In genomic region chr19:40825460-40826095, GRCh38 we compare ENCODE assay signal across 13 cellular contexts. TPM values are rescaled to one million over a fixed set of nuclear protein-coding genes. Genes with fewer than 3 reads are reported as not detected.
DNase-seq lines count a peak whose midpoint lies in the region; ATAC-seq, FAIRE-seq and TF ChIP-seq lines count a peak whose summit lies in the region.
"Not testable (repeated sequence)": the region's sequence is repeated elsewhere in the genome, so short reads cannot be mapped to it uniquely, and the experiment has no call there.
"Had no signal": no experiment of that assay in that cellular context is flagged by ENCODE, and none has a peak within 500 bp of the region (broad histone marks: within the 10 kb centered on the region; RNA-seq: fewer than 3 reads in every experiment).

No MANE protein-coding gene starts in this region.

- H3K9me3 Mint-ChIP-seq in CD4-positive, CD25-positive, alpha-beta regulatory T cell; activated CD4-positive, alpha-beta T cell treated with anti-CD3 and anti-CD28 coated beads, Interleukin-2, amount 10 ng/mL, durations not matched to agents 7 days and 5 days; stimulated activated effector memory CD8-positive, alpha-beta T cell treated with anti-CD3 and anti-CD28 coated beads, Interleukin-12 subunit alpha, Interleukin-12 subunit beta, amount 100 ng/mL, for 72 hours: not testable (repeated sequence)
- peaks cover 0 to 14% (median 0%) of the 10 kb centered on the region in 11 donors for H3K9me3 Mint-ChIP-seq in naive thymus-derived CD4-positive, alpha-beta T cell

- H3K36me3 ChIP-seq in CD4-positive, CD25-positive, alpha-beta regulatory T cell (ENCODE audit: control insufficient read depth, insufficient read depth, low read length); bronchial epithelial cell (ENCODE audit: control insufficient read depth, insufficient read depth, low read length); naive thymus-derived CD4-positive, alpha-beta T cell (ENCODE audit: control insufficient read depth in 2 of 3, insufficient read depth in 3 of 3, low read length in 3 of 3): not testable (repeated sequence)
- H3K36me3 ChIP-seq in HEK293 (ENCODE audit: control insufficient read depth in 2 of 2, insufficient read depth in 1 of 2, low read length in 2 of 2), result peaks cover 9 to 14% of the 10 kb centered on the region in 2 experiments; a peak in 2 of 3 replicates

- H3K9me3 ChIP-seq in CD4-positive, CD25-positive, alpha-beta regulatory T cell (ENCODE audit: control insufficient read depth in 2 of 2, low read length in 2 of 2); HEK293 (ENCODE audit: control insufficient read depth, insufficient read depth, low read depth, low read length); naive thymus-derived CD4-positive, alpha-beta T cell (ENCODE audit: control insufficient read depth in 2 of 3, low read length in 3 of 3): not testable (repeated sequence)

- not testable (repeated sequence) for H3K4me3 Mint-ChIP-seq in CD4-positive, CD25-positive, alpha-beta regulatory T cell; activated CD4-positive, alpha-beta T cell treated with anti-CD3 and anti-CD28 coated beads, Interleukin-2, amount 10 ng/mL, durations not matched to agents 7 days and 5 days; stimulated activated effector memory CD8-positive, alpha-beta T cell treated with anti-CD3 and anti-CD28 coated beads, Interleukin-12 subunit alpha, Interleukin-12 subunit beta, amount 100 ng/mL, for 72 hours
- peak overlapping the region in 3 of 10 donors; percentile 29 to 45 (median 41) for H3K4me3 Mint-ChIP-seq in naive thymus-derived CD4-positive, alpha-beta T cell

- H3K27ac ChIP-seq in CD4-positive, CD25-positive, alpha-beta regulatory T cell (ENCODE audit: insufficient read depth, low read length, poor library complexity, severe bottlenecking); HEK293 (ENCODE audit: extremely low read depth, low read depth, low read length); naive thymus-derived CD4-positive, alpha-beta T cell (ENCODE audit: low read depth, low read length): not testable (repeated sequence)

- peak overlapping the region in 2 of 3 donors; percentile 13 to 54 for H3K27ac Mint-ChIP-seq in CD4-positive, CD25-positive, alpha-beta regulatory T cell
- peak overlapping the region; percentile 61 for H3K27ac Mint-ChIP-seq in activated CD4-positive, alpha-beta T cell treated with anti-CD3 and anti-CD28 coated beads, Interleukin-2, amount 10 ng/mL, durations not matched to agents 7 days and 5 days
- H3K27ac Mint-ChIP-seq in naive thymus-derived CD4-positive, alpha-beta T cell, result peak overlapping the region in 8 of 9 donors; percentile 65 to 95 (median 88)
- H3K27ac Mint-ChIP-seq in stimulated activated effector memory CD8-positive, alpha-beta T cell treated with anti-CD3 and anti-CD28 coated beads, Interleukin-12 subunit alpha, Interleukin-12 subunit beta, amount 100 ng/mL, for 72 hours, result peak overlapping the region; percentile 37

- not testable (repeated sequence) for H3K4me3 ChIP-seq in CD4-positive, CD25-positive, alpha-beta regulatory T cell (ENCODE audit: low read depth, low read length); HEK293 (ENCODE audit: low read depth, low read length); bronchial epithelial cell (ENCODE audit: low read depth, low read length); naive thymus-derived CD4-positive, alpha-beta T cell (ENCODE audit: low read length)

- CTCF ChIA-PET in HEK293 (lab: Yijun Ruan, JAX), result interaction anchor here (1.0 to 7.8 kb wide), 2 partner anchors 19 to 90 kb away, joined by 5 to 77 read pairs; no protein-coding TSS in a partner anchor
- CTCF ChIA-PET in activated CD4-positive, alpha-beta T cell treated with anti-CD3 and anti-CD28 coated beads, Interleukin-2, amount 10 ng/mL, durations not matched to agents 7 days and 5 days (lab: Charles Lee), result interaction anchor here (0.6 kb wide), 1 partner anchor 11 kb away, joined by 3 read pairs; no protein-coding TSS in a partner anchor
- CTCF ChIA-PET in naive thymus-derived CD4-positive, alpha-beta T cell (lab: Charles Lee), result not testable (repeated sequence)

- H3K36me3 Mint-ChIP-seq in CD4-positive, CD25-positive, alpha-beta regulatory T cell, result peaks cover 25% of the 10 kb centered on the region
- peaks cover 28% of the 10 kb centered on the region for H3K36me3 Mint-ChIP-seq in activated CD4-positive, alpha-beta T cell treated with anti-CD3 and anti-CD28 coated beads, Interleukin-2, amount 10 ng/mL, durations not matched to agents 7 days and 5 days (ENCODE audit: low read depth)
- peaks cover 4 to 27% (median 8%) of the 10 kb centered on the region in 5 donors for H3K36me3 Mint-ChIP-seq in naive thymus-derived CD4-positive, alpha-beta T cell
- H3K36me3 Mint-ChIP-seq in stimulated activated effector memory CD8-positive, alpha-beta T cell treated with anti-CD3 and anti-CD28 coated beads, Interleukin-12 subunit alpha, Interleukin-12 subunit beta, amount 100 ng/mL, for 72 hours, result not testable (repeated sequence)

- not testable (repeated sequence) for H3K27me3 Mint-ChIP-seq in CD4-positive, CD25-positive, alpha-beta regulatory T cell; activated CD4-positive, alpha-beta T cell treated with anti-CD3 and anti-CD28 coated beads, Interleukin-2, amount 10 ng/mL, durations not matched to agents 7 days and 5 days; naive thymus-derived CD4-positive, alpha-beta T cell

- POLR2A ChIA-PET in HEK293 (lab: Yijun Ruan, JAX), result interaction anchor here (0.6 kb wide), 1 partner anchor 452 kb away, joined by 6 read pairs; no protein-coding TSS in a partner anchor
- POLR2A ChIA-PET in activated CD4-positive, alpha-beta T cell treated with anti-CD3 and anti-CD28 coated beads, Interleukin-2, amount 10 ng/mL, durations not matched to agents 7 days and 5 days (lab: Charles Lee), result not testable (repeated sequence)
- POLR2A ChIA-PET in naive thymus-derived CD4-positive, alpha-beta T cell (lab: Charles Lee), result interaction anchor here (0.6 kb wide), 1 partner anchor 961 kb away, joined by 3 read pairs; no protein-coding TSS in a partner anchor

- not testable (repeated sequence) for ATAC-seq in CD4-positive, CD25-positive, alpha-beta regulatory T cell (ENCODE audit: low read depth in 2 of 2); naive thymus-derived CD4-positive, alpha-beta T cell; stimulated activated effector memory CD8-positive, alpha-beta T cell treated with anti-CD3 and anti-CD28 coated beads, Interleukin-12 subunit alpha, Interleukin-12 subunit beta, amount 100 ng/mL, for 72 hours

- intact Hi-C loops in cardiac septum (cut with DNase I), result not testable (repeated sequence)
- intact Hi-C loops in naive thymus-derived CD4-positive, alpha-beta T cell (cut with micrococcal nuclease), result loop anchor here in 1 of 2 donors (1.0 to 2.0 kb wide), 2 partner anchors 83 to 145 kb away; no protein-coding TSS in a partner anchor

- not testable (repeated sequence) for DNase-seq in CD4-positive, CD25-positive, alpha-beta regulatory T cell; activated CD4-positive, alpha-beta T cell treated with anti-CD3 and anti-CD28 coated beads, Interleukin-2, amount 10 ng/mL, durations not matched to agents 7 days and 5 days; bronchial epithelial cell (ENCODE audit: low read depth); naive thymus-derived CD4-positive, alpha-beta T cell; stimulated activated effector memory CD8-positive, alpha-beta T cell treated with anti-CD3 and anti-CD28 coated beads, Interleukin-12 subunit alpha, Interleukin-12 subunit beta, amount 100 ng/mL, for 72 hours (ENCODE audit: low spot score in 2 of 2)
- DNase-seq in cardiac septum (ENCODE audit: low spot score), result peak; percentile 63

- not testable (repeated sequence) for H3K4me1 ChIP-seq in CD4-positive, CD25-positive, alpha-beta regulatory T cell (ENCODE audit: control insufficient read depth, insufficient read depth, low read length, poor library complexity, severe bottlenecking); HEK293 (ENCODE audit: control insufficient read depth, insufficient read depth, low read length)
- peaks cover 5 to 15% of the 10 kb centered on the region in 2 donors for H3K4me1 ChIP-seq in naive thymus-derived CD4-positive, alpha-beta T cell (ENCODE audit: control insufficient read depth in 2 of 2, insufficient read depth in 2 of 2, low read length in 2 of 2)

- H3K27me3 ChIP-seq in CD4-positive, CD25-positive, alpha-beta regulatory T cell (ENCODE audit: control insufficient read depth, insufficient read depth, low read length); bronchial epithelial cell (ENCODE audit: control insufficient read depth, insufficient read depth, low read length); naive thymus-derived CD4-positive, alpha-beta T cell (ENCODE audit: control insufficient read depth in 2 of 2, insufficient read depth in 2 of 2, low read length in 2 of 2): not testable (repeated sequence)

- peak; percentile 73 for FAIRE-seq in bronchial epithelial cell (lab: Jason Lieb, UNC)

- peaks cover 7 to 30% (median 11%) of the 10 kb centered on the region in 4 donors for H3K4me1 Mint-ChIP-seq in CD4-positive, CD25-positive, alpha-beta regulatory T cell
- peaks cover 38% of the 10 kb centered on the region for H3K4me1 Mint-ChIP-seq in activated CD4-positive, alpha-beta T cell treated with anti-CD3 and anti-CD28 coated beads, Interleukin-2, amount 10 ng/mL, durations not matched to agents 7 days and 5 days
- peaks cover 20 to 46% (median 33%) of the 10 kb centered on the region in 7 donors for H3K4me1 Mint-ChIP-seq in naive thymus-derived CD4-positive, alpha-beta T cell
- H3K4me1 Mint-ChIP-seq in stimulated activated effector memory CD8-positive, alpha-beta T cell treated with anti-CD3 and anti-CD28 coated beads, Interleukin-12 subunit alpha, Interleukin-12 subunit beta, amount 100 ng/mL, for 72 hours, result peaks cover 43% of the 10 kb centered on the region

- not testable (repeated sequence) for TF ChIP-seq CTCF in HEK293 (tag by site-specific recombination; IDR thresholded peaks at IDR 0.05); bronchial epithelial cell (IDR thresholded peaks at IDR 0.05; ENCODE audit: insufficient read depth, low read length, severe bottlenecking)

RNA-seq across cellular contexts. Expression of gene CYP2A6, which starts 24.7 kb away (rescaled TPM):
- total RNA-seq in CD4-positive, CD25-positive, alpha-beta regulatory T cell, result not detected
- polyA plus RNA-seq in CD4-positive, CD25-positive, alpha-beta regulatory T cell, result not detected
- total RNA-seq in activated CD4-positive, alpha-beta T cell treated with anti-CD3 and anti-CD28 coated beads, Interleukin-2, amount 10 ng/mL, durations not matched to agents 7 days and 5 days, result not detected
- total RNA-seq in bronchial epithelial cell (not detected in 2 replicates), cardiac septum (not detected)
- under 1 TPM in 3 of 5 experiments, not detected in 2; 0.19 to 0.43 (median 0.27) TPM for total RNA-seq in naive thymus-derived CD4-positive, alpha-beta T cell
- not detected for polyA plus RNA-seq in naive thymus-derived CD4-positive, alpha-beta T cell
- total RNA-seq: GM23338, HFFc6, HT1080 had no signal
- polyA plus RNA-seq: BJ, GM12878 had no signal

RNA-seq across cellular contexts. Expression of gene EGLN2, which starts 26.6 kb away (rescaled TPM):
- 135 TPM for total RNA-seq in CD4-positive, CD25-positive, alpha-beta regulatory T cell
- polyA plus RNA-seq in CD4-positive, CD25-positive, alpha-beta regulatory T cell, result 100 to 1,000 TPM; 159 to 191 (median 177) TPM
- total RNA-seq in activated CD4-positive, alpha-beta T cell treated with anti-CD3 and anti-CD28 coated beads, Interleukin-2, amount 10 ng/mL, durations not matched to agents 7 days and 5 days, result 100 to 1,000 TPM; 124 to 126 TPM
- total RNA-seq in bronchial epithelial cell, result 86.1 and 91.1 TPM in 2 replicates
- 48.4 TPM for total RNA-seq in cardiac septum
- 100 to 1,000 TPM; 122 to 239 (median 157) TPM for total RNA-seq in naive thymus-derived CD4-positive, alpha-beta T cell
- polyA plus RNA-seq in naive thymus-derived CD4-positive, alpha-beta T cell, result 100 to 1,000 TPM; 154 to 254 TPM

RNA-seq across cellular contexts. Expression of gene RAB4B, which starts 47.5 kb away (rescaled TPM):
- 62.2 TPM for total RNA-seq in CD4-positive, CD25-positive, alpha-beta regulatory T cell
- polyA plus RNA-seq in CD4-positive, CD25-positive, alpha-beta regulatory T cell, result 10 to 100 TPM; 72.8 to 89.3 (median 80.1) TPM
- total RNA-seq in activated CD4-positive, alpha-beta T cell treated with anti-CD3 and anti-CD28 coated beads, Interleukin-2, amount 10 ng/mL, durations not matched to agents 7 days and 5 days, result 10 to 100 TPM; 52.8 to 54.7 TPM
- total RNA-seq in bronchial epithelial cell, result 7.9 and 9.2 TPM in 2 replicates
- total RNA-seq in cardiac septum, result 16.9 TPM
- 10 to 100 TPM; 37.6 to 63.0 (median 52.5) TPM for total RNA-seq in naive thymus-derived CD4-positive, alpha-beta T cell
- 10 to 100 TPM; 54.7 to 65.2 TPM for polyA plus RNA-seq in naive thymus-derived CD4-positive, alpha-beta T cell

RNA-seq across cellular contexts. Expression of gene MIA, which starts 50.3 kb away (rescaled TPM):
- not detected for total RNA-seq in CD4-positive, CD25-positive, alpha-beta regulatory T cell
- not detected for polyA plus RNA-seq in CD4-positive, CD25-positive, alpha-beta regulatory T cell
- under 1 TPM in 1 of 2 experiments, not detected in 1; 0.89 TPM for total RNA-seq in activated CD4-positive, alpha-beta T cell treated with anti-CD3 and anti-CD28 coated beads, Interleukin-2, amount 10 ng/mL, durations not matched to agents 7 days and 5 days
- total RNA-seq in bronchial epithelial cell (0.26 and 1.6 TPM in 2 replicates), cardiac septum (1.00 TPM)
- total RNA-seq in naive thymus-derived CD4-positive, alpha-beta T cell, result 1 to 10 TPM in 2 of 5 experiments, not detected in 3; 4.9 to 7.2 TPM
- polyA plus RNA-seq in naive thymus-derived CD4-positive, alpha-beta T cell, result not detected
- total RNA-seq: GM23338, H9, HFFc6 had no signal
- polyA plus RNA-seq: BJ, GM23338 had no signal

RNA-seq across cellular contexts. Expression of gene CYP2A7, which starts 56.5 kb away (rescaled TPM):
- not detected for total RNA-seq in CD4-positive, CD25-positive, alpha-beta regulatory T cell
- polyA plus RNA-seq in CD4-positive, CD25-positive, alpha-beta regulatory T cell, result not detected
- not detected for total RNA-seq in activated CD4-positive, alpha-beta T cell treated with anti-CD3 and anti-CD28 coated beads, Interleukin-2, amount 10 ng/mL, durations not matched to agents 7 days and 5 days
- total RNA-seq in bronchial epithelial cell (not detected in 2 replicates), cardiac septum (not detected)
- not detected for total RNA-seq in naive thymus-derived CD4-positive, alpha-beta T cell
- polyA plus RNA-seq in naive thymus-derived CD4-positive, alpha-beta T cell, result not detected
- total RNA-seq: GM12878, GM23338, H9, HFFc6, HT1080 had no signal
- polyA plus RNA-seq: BJ, GM12878, GM23338 had no signal

Comparison
In these comparisons a context has a peak if more than half of its experiments do, and no peak if none do; other contexts are left out.
1. H3K27ac Mint-ChIP-seq: peak in every context shown above with its lines; median percentile 88 in naive thymus-derived CD4-positive, alpha-beta T cell; 61 in activated CD4-positive, alpha-beta T cell treated with anti-CD3 and anti-CD28 coated beads, Interleukin-2, amount 10 ng/mL, durations not matched to agents 7 days and 5 days; 37 in stimulated activated effector memory CD8-positive, alpha-beta T cell treated with anti-CD3 and anti-CD28 coated beads, Interleukin-12 subunit alpha, Interleukin-12 subunit beta, amount 100 ng/mL, for 72 hours; 34 in CD4-positive, CD25-positive, alpha-beta regulatory T cell.